12 cellular contexts compared by ENCODE assay signal in genomic region chr5:93717162-93717561, GRCh38. TPM values are rescaled to one million over a fixed set of nuclear protein-coding genes. Genes with fewer than 3 reads are reported as not detected.
A peak's percentile ranks its signal among the peaks of the same experiment; 100 is the strongest.
DNase-seq lines count a peak whose midpoint lies in the region; ATAC-seq, FAIRE-seq and TF ChIP-seq lines count a peak whose summit lies in the region.
"Had no signal": no experiment of that assay in that cellular context is flagged by ENCODE, and none has a peak within 500 bp of the region (broad histone marks: within the 10 kb centered on the region; RNA-seq: fewer than 3 reads in every experiment).

No MANE protein-coding gene starts in this region.

- peaks cover 0 to 8% (median 0%) of the 10 kb centered on the region in 8 donors for H3K9me3 Mint-ChIP-seq in CD4-positive, alpha-beta memory T cell
- H3K9me3 Mint-ChIP-seq: effector memory CD8-positive, alpha-beta T cell had no signal

- no peaks in the 10 kb centered on the region for H3K9me3 ChIP-seq in CD4-positive, alpha-beta memory T cell (ENCODE audit: control insufficient read depth in 1 of 2, low read length in 2 of 2)
- H3K9me3 ChIP-seq: BLaER1 treated with 17β-estradiol and CSF1 and Interleukin-3, amounts not matched to agents 10 nM and 100 nM had no signal

- H3K4me1 Mint-ChIP-seq in CD4-positive, alpha-beta memory T cell = peaks cover 0 to 14% (median 9%) of the 10 kb centered on the region in 4 donors

- no peaks in the 10 kb centered on the region for H3K4me1 ChIP-seq in CD4-positive, alpha-beta memory T cell (ENCODE audit: insufficient read depth, low read length)
- H3K4me1 ChIP-seq: BLaER1 treated with 17β-estradiol and CSF1 and Interleukin-3, amounts not matched to agents 10 nM and 100 nM had no signal

- intact Hi-C loops in Right ventricle myocardium inferior (cut with DNase I) = no loop called here
- intact Hi-C loops in cardiac septum (cut with DNase I) = no loop called here
- intact Hi-C loops in left ventricle myocardium superior (cut with micrococcal nuclease) = no loop called here
- intact Hi-C loops in CD4-positive, alpha-beta memory T cell (cut with micrococcal nuclease) = no loop called here

- ATAC-seq in Right ventricle myocardium inferior (peak; percentile 60), SK-N-SH treated with all-trans-retinoic acid at 6 μM for 48 hours (peak; percentile 30; the same call in 1 of the 3 replicates), left ventricle myocardium superior (peak; percentile 53), GM18505 (IDR thresholded peaks at IDR 0.05; ENCODE audit: unreplicated experiment) (no peak)
- ATAC-seq: effector memory CD8-positive, alpha-beta T cell had no signal

- FAIRE-seq in urothelium cell line (lab: Jason Lieb, UNC) = no peak

- no peaks in the 10 kb centered on the region for H3K27me3 Mint-ChIP-seq in CD4-positive, alpha-beta memory T cell
- H3K27me3 Mint-ChIP-seq: effector memory CD8-positive, alpha-beta T cell had no signal

- POLR2A ChIA-PET in CD4-positive, alpha-beta memory T cell (lab: Charles Lee; ENCODE audit: partially characterized antibody) = no interaction called here

- DNase-seq in Right ventricle myocardium inferior (ENCODE audit: missing footprints) (no peak), cardiac septum (ENCODE audit: low spot score) (no peak), left ventricle myocardium superior (no peak), urothelium cell line (ENCODE audit: low spot score) (peak; percentile 40)
- DNase-seq in activated effector memory CD4-positive, alpha-beta T cell treated with Interleukin-2 at 50 U/mL for 16 hours = no peak
- no peak for DNase-seq in CD4-positive, alpha-beta memory T cell
- DNase-seq: effector memory CD8-positive, alpha-beta T cell; H7; stimulated activated CD4-positive, alpha-beta T cell treated with anti-CD3 and anti-CD28 coated beads, Interleukin-2, amount 100 ng/mL, for 48 hours had no signal

- no peaks in the 10 kb centered on the region for H3K36me3 ChIP-seq in CD4-positive, alpha-beta memory T cell (ENCODE audit: insufficient read depth, low read length)
- H3K36me3 ChIP-seq: BLaER1 treated with 17β-estradiol and CSF1 and Interleukin-3, amounts not matched to agents 10 nM and 100 nM had no signal

- no peak overlapping the region for H3K4me3 ChIP-seq in CD4-positive, alpha-beta memory T cell (ENCODE audit: low read length in 2 of 2)
- H3K4me3 ChIP-seq: BLaER1 treated with 17β-estradiol and CSF1 and Interleukin-3, amounts not matched to agents 10 nM and 100 nM had no signal

- no peak overlapping the region for H3K27ac ChIP-seq in CD4-positive, alpha-beta memory T cell (ENCODE audit: low read depth, low read length)
- H3K27ac ChIP-seq: BLaER1 treated with 17β-estradiol and CSF1 and Interleukin-3, amounts not matched to agents 10 nM and 100 nM had no signal

- H3K27ac Mint-ChIP-seq in CD4-positive, alpha-beta memory T cell = no peak overlapping the region
- H3K27ac Mint-ChIP-seq: effector memory CD8-positive, alpha-beta T cell had no signal

- H3K36me3 Mint-ChIP-seq in CD4-positive, alpha-beta memory T cell = peaks cover 0 to 22% of the 10 kb centered on the region in 2 donors

- H3K4me3 Mint-ChIP-seq in CD4-positive, alpha-beta memory T cell = no peak overlapping the region
- H3K4me3 Mint-ChIP-seq: effector memory CD8-positive, alpha-beta T cell had no signal

- no peaks in the 10 kb centered on the region for H3K27me3 ChIP-seq in CD4-positive, alpha-beta memory T cell (ENCODE audit: insufficient read depth, low read length)
- H3K27me3 ChIP-seq: BLaER1 treated with 17β-estradiol and CSF1 and Interleukin-3, amounts not matched to agents 10 nM and 100 nM had no signal

- CTCF ChIA-PET in CD4-positive, alpha-beta memory T cell (lab: Charles Lee; ENCODE audit: partially characterized antibody) = interaction anchor here (1.2 kb wide), 1 partner anchor 110 kb away, joined by 3 read pairs; no protein-coding TSS in a partner anchor

- no peak for TF ChIP-seq POLR2A in GM18505 (IDR thresholded peaks at IDR 0.05; ENCODE audit: borderline replicate concordance, extremely low read depth, insufficient read depth, insufficient read length)

TF ChIP-seq in SK-N-SH treated with all-trans-retinoic acid at 6 μM for 48 hours, 23 proteins besides CTCF, POLR2A, EP300 and RAD21:
- no peak for TF ChIP-seq TOX (CRISPR knock-in tag; IDR thresholded peaks at IDR 0.05; ENCODE audit: borderline replicate concordance)
- TF ChIP-seq CREB5 (CRISPR knock-in tag; IDR thresholded peaks at IDR 0.05; ENCODE audit: low read depth) = no peak
- no peak for TF ChIP-seq ISL1 (CRISPR knock-in tag; IDR thresholded peaks at IDR 0.05)
- TF ChIP-seq RARB (CRISPR knock-in tag; IDR thresholded peaks at IDR 0.05) = no peak
- TF ChIP-seq TSHZ2 (CRISPR knock-in tag; IDR thresholded peaks at IDR 0.05) = no peak
- TF ChIP-seq ZFP30 (CRISPR knock-in tag; IDR thresholded peaks at IDR 0.05) = no peak
- no peak for TF ChIP-seq CSRNP3 (CRISPR knock-in tag; IDR thresholded peaks at IDR 0.05)
- TF ChIP-seq PPARA (CRISPR knock-in tag; IDR thresholded peaks at IDR 0.05; ENCODE audit: borderline replicate concordance) = no peak
- TF ChIP-seq OSR1 (CRISPR knock-in tag; IDR thresholded peaks at IDR 0.05) = no peak

RNA-seq across cellular contexts. Expression of gene POU5F2, which starts 24.2 kb away (rescaled TPM):
- total RNA-seq in Right ventricle myocardium inferior = 0.32 TPM
- 0.73 TPM for total RNA-seq in cardiac septum
- 0.30 TPM for total RNA-seq in left ventricle myocardium superior
- total RNA-seq in CD4-positive, alpha-beta memory T cell = 1 to 10 TPM; 1.7 to 1.9 TPM
- polyA plus RNA-seq in CD4-positive, alpha-beta memory T cell = under 1 TPM; 0.08 to 0.28 TPM
